2 cellular contexts compared by ENCODE assay signal in genomic region chr16:78310196-78310595, GRCh38.
TF ChIP-seq lines count a peak whose summit lies in the region.

No MANE protein-coding gene starts in this region.

TF ChIP-seq in liver, 16 proteins besides CTCF, POLR2A, EP300 and RAD21 (continued from another document):
- TF ChIP-seq MAX (IDR thresholded peaks at IDR 0.05) (peak; percentile 67), RXRA (IDR thresholded peaks at IDR 0.05) (peak in 1 of 2 donors; percentile 24), ATF3 (IDR thresholded peaks at IDR 0.05) (no peak), FOXA1 (IDR thresholded peaks at IDR 0.05) (no peak), YY1 (IDR thresholded peaks at IDR 0.05) (no peak), HNF4G (IDR thresholded peaks at IDR 0.05) (no peak), SP1 (IDR thresholded peaks at IDR 0.05) (peak; percentile 34)

TF ChIP-seq in GM23338, 12 proteins besides CTCF, POLR2A, EP300 and RAD21 (continued from another document):
- no peak for TF ChIP-seq ZNF462 (CRISPR knock-in tag; IDR thresholded peaks at IDR 0.05)
- no peak for TF ChIP-seq ZNF331 (CRISPR knock-in tag; IDR thresholded peaks at IDR 0.05; ENCODE audit: low read depth)
- TF ChIP-seq ZNF114 (CRISPR knock-in tag; IDR thresholded peaks at IDR 0.05), result no peak
- TF ChIP-seq EZH2phosphoT487 (IDR thresholded peaks at IDR 0.05; ENCODE audit: unreplicated experiment), result no peak
- no peak for TF ChIP-seq CREB1 (CRISPR knock-in tag; IDR thresholded peaks at IDR 0.05; ENCODE audit: low read depth)
- TF ChIP-seq REST (IDR thresholded peaks at IDR 0.05; ENCODE audit: unreplicated experiment), result no peak
- TF ChIP-seq STAT1 (IDR thresholded peaks at IDR 0.05; ENCODE audit: unreplicated experiment), result no peak
